Comparison of ENCODE assay signal across 8 cellular contexts in the genomic region with DNA sequence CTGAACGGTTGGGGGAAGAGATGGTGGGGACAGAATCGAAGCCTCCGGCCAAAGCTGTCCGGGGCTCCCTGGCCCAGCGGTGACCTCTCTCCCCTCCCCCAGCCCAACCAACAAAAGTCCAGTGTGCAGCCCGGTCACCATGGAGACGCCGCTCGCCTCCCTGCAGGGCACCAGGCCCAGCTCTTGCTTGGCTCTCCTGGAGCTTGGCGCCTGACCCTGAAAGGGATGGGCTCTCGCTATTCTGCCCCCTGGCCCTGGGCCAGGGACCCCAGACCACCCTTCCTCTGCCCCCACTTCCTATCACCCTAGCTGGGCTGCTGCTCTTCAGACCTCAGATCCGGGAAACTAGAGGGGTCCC. TPM values are rescaled to one million over a fixed set of nuclear protein-coding genes. Genes with fewer than 3 reads are reported as not detected.
DNase-seq lines count a peak whose midpoint lies in the region; ATAC-seq and TF ChIP-seq lines count a peak whose summit lies in the region.

No MANE protein-coding gene starts in this region.

- H3K9ac ChIP-seq in colonic mucosa (ENCODE audit: low read depth in 2 of 2, low read length in 2 of 2): peak overlapping the region in 1 of 2 donors; percentile 20
- no peak overlapping the region for H3K9ac ChIP-seq in MM.1S (ENCODE audit: low read length)

- no peak overlapping the region for H3K27ac Mint-ChIP-seq in CD4-positive, CD25-positive, alpha-beta regulatory T cell
- H3K27ac Mint-ChIP-seq in nephron progenitor cell: no peak overlapping the region

- ATAC-seq in CD4-positive, CD25-positive, alpha-beta regulatory T cell (ENCODE audit: low read depth in 2 of 2): no peak
- ATAC-seq in HG02610 (IDR thresholded peaks at IDR 0.05; ENCODE audit: unreplicated experiment): no peak

- no peak for TF ChIP-seq CTCF in colonic mucosa (IDR thresholded peaks at IDR 0.05)
- no peak for TF ChIP-seq CTCF in nephron progenitor cell (IDR thresholded peaks at IDR 0.05)
- TF ChIP-seq CTCF in MM.1S (IDR thresholded peaks at IDR 0.05; ENCODE audit: low read length): no peak

- DNase-seq in CD4-positive, CD25-positive, alpha-beta regulatory T cell: no peak
- DNase-seq in NCI-H146 (lab: John Stamatoyannopoulos, UW): peak; percentile 77
- no peak for DNase-seq in colonic mucosa
- peak; percentile 81 for DNase-seq in nephron progenitor cell
- no peak for DNase-seq in GM19238 (ENCODE audit: insufficient read length, low spot score)
- DNase-seq in MM.1S: no peak
- no peak for DNase-seq in DMS79 treated with DMSO at 0.1 percent for 48 hours (lab: John Stamatoyannopoulos, UW)

- H3K36me3 ChIP-seq in CD4-positive, CD25-positive, alpha-beta regulatory T cell (ENCODE audit: control insufficient read depth, insufficient read depth, low read length): no peaks in the 10 kb centered on the region
- H3K36me3 ChIP-seq in colonic mucosa (no peaks in the 10 kb centered on the region), MM.1S (replicated peaks; ENCODE audit: insufficient read depth, low read length) (no peaks in the 10 kb centered on the region)

- H3K4me2 ChIP-seq in MM.1S (ENCODE audit: low read depth, low read length): no peak overlapping the region

- H4K20me1 ChIP-seq in MM.1S (ENCODE audit: insufficient read depth, low read length): no peaks in the 10 kb centered on the region

- no peaks in the 10 kb centered on the region for H3K36me3 Mint-ChIP-seq in CD4-positive, CD25-positive, alpha-beta regulatory T cell
- no peaks in the 10 kb centered on the region for H3K36me3 Mint-ChIP-seq in nephron progenitor cell (ENCODE audit: low read depth)

- peaks cover 11% of the 10 kb centered on the region for H3K27me3 Mint-ChIP-seq in CD4-positive, CD25-positive, alpha-beta regulatory T cell
- peaks cover 27% of the 10 kb centered on the region for H3K27me3 Mint-ChIP-seq in nephron progenitor cell (ENCODE audit: low read depth, poor library complexity)

- no peaks in the 10 kb centered on the region for H3K9me3 Mint-ChIP-seq in CD4-positive, CD25-positive, alpha-beta regulatory T cell
- H3K9me3 Mint-ChIP-seq in nephron progenitor cell: no peaks in the 10 kb centered on the region

- no peaks in the 10 kb centered on the region for H3K9me2 ChIP-seq in MM.1S (replicated peaks; ENCODE audit: insufficient read depth, low read length)

- H3K4me3 ChIP-seq in CD4-positive, CD25-positive, alpha-beta regulatory T cell (ENCODE audit: low read depth, low read length): no peak overlapping the region
- H3K4me3 ChIP-seq in colonic mucosa (peak overlapping the region; percentile 70), MM.1S (ENCODE audit: low read length) (no peak overlapping the region)

- H3K79me2 ChIP-seq in MM.1S (ENCODE audit: low read length): no peaks in the 10 kb centered on the region; the same call in 1 of the 2 replicates

- no peaks in the 10 kb centered on the region for H3K27me3 ChIP-seq in CD4-positive, CD25-positive, alpha-beta regulatory T cell (ENCODE audit: control insufficient read depth, insufficient read depth, low read length)
- peaks cover 3% of the 10 kb centered on the region for H3K27me3 ChIP-seq in colonic mucosa
- H3K27me3 ChIP-seq in MM.1S (replicated peaks; ENCODE audit: insufficient read depth, low read length): peaks cover 28% of the 10 kb centered on the region

- H3K9me3 ChIP-seq in CD4-positive, CD25-positive, alpha-beta regulatory T cell (ENCODE audit: control insufficient read depth in 2 of 2, low read length in 2 of 2): no peaks in the 10 kb centered on the region
- H3K9me3 ChIP-seq in colonic mucosa (no peaks in the 10 kb centered on the region), MM.1S (replicated peaks; ENCODE audit: insufficient read depth, low read length) (no peaks in the 10 kb centered on the region)

- H3K27ac ChIP-seq in CD4-positive, CD25-positive, alpha-beta regulatory T cell (ENCODE audit: insufficient read depth, low read length, poor library complexity, severe bottlenecking): no peak overlapping the region
- H3K27ac ChIP-seq in colonic mucosa: no peak overlapping the region
- H3K27ac ChIP-seq in MM.1S (ENCODE audit: low read length): no peak overlapping the region

- H3K4me3 Mint-ChIP-seq in CD4-positive, CD25-positive, alpha-beta regulatory T cell: peak overlapping the region; percentile 61 to 81 (median 77)
- H3K4me3 Mint-ChIP-seq in nephron progenitor cell: peak overlapping the region; percentile 80

- H3F3A ChIP-seq in MM.1S (ENCODE audit: insufficient read depth, low read length): peaks cover 10% of the 10 kb centered on the region; the same call in 1 of the 2 replicates

- H2AFZ ChIP-seq in MM.1S (ENCODE audit: low read length): no peak overlapping the region

- intact Hi-C loops in colonic mucosa (cut with DNase I): no loop called here

- H3K4me1 ChIP-seq in CD4-positive, CD25-positive, alpha-beta regulatory T cell (ENCODE audit: control insufficient read depth, insufficient read depth, low read length, poor library complexity, severe bottlenecking): peaks cover 38% of the 10 kb centered on the region
- peaks cover 31% of the 10 kb centered on the region for H3K4me1 ChIP-seq in colonic mucosa
- H3K4me1 ChIP-seq in MM.1S (ENCODE audit: low read length): peaks cover 11% of the 10 kb centered on the region; the same call in 1 of the 2 replicates

- H3K4me1 Mint-ChIP-seq in CD4-positive, CD25-positive, alpha-beta regulatory T cell: peaks cover 0 to 34% (median 12%) of the 10 kb centered on the region in 4 donors
- peaks cover 32% of the 10 kb centered on the region for H3K4me1 Mint-ChIP-seq in nephron progenitor cell

RNA-seq across cellular contexts. Expression of a gene that starts 1.3 kb away (rescaled TPM):
- total RNA-seq in CD4-positive, CD25-positive, alpha-beta regulatory T cell: 4.6 TPM
- 10 to 100 TPM; 14.3 to 24.1 (median 17.7) TPM for polyA plus RNA-seq in CD4-positive, CD25-positive, alpha-beta regulatory T cell
- 10 to 100 TPM; 23.3 to 50.0 TPM for total RNA-seq in colonic mucosa

RNA-seq across cellular contexts. Expression of a gene that starts 4.7 kb away (rescaled TPM):
- total RNA-seq in CD4-positive, CD25-positive, alpha-beta regulatory T cell: 13.6 TPM
- polyA plus RNA-seq in CD4-positive, CD25-positive, alpha-beta regulatory T cell: 10 to 100 TPM; 60.3 to 85.9 (median 64.4) TPM
- total RNA-seq in colonic mucosa: 10 to 100 TPM; 42.1 to 83.1 TPM

RNA-seq across cellular contexts. Expression of a gene that starts 10.0 kb away (rescaled TPM):
- 2.5 TPM for total RNA-seq in CD4-positive, CD25-positive, alpha-beta regulatory T cell
- under 1 TPM; 0.37 to 0.70 (median 0.43) TPM for polyA plus RNA-seq in CD4-positive, CD25-positive, alpha-beta regulatory T cell
- 1 to 10 TPM in 1 of 2 donors, under 1 TPM in 1; 0.37 to 3.7 TPM for total RNA-seq in colonic mucosa

RNA-seq across cellular contexts. Expression of a gene that starts 10.6 kb away (rescaled TPM):
- 18.6 TPM for total RNA-seq in CD4-positive, CD25-positive, alpha-beta regulatory T cell
- 10 to 100 TPM in 1 of 4 donors, 1 to 10 TPM in 3; 8.5 to 10.5 (median 9.3) TPM for polyA plus RNA-seq in CD4-positive, CD25-positive, alpha-beta regulatory T cell
- 1 to 10 TPM; 2.0 to 2.2 TPM for total RNA-seq in colonic mucosa

RNA-seq across cellular contexts. Expression of a gene that starts 10.7 kb away (rescaled TPM):
- 15.6 TPM for total RNA-seq in CD4-positive, CD25-positive, alpha-beta regulatory T cell
- 1 to 10 TPM; 2.2 to 4.3 (median 3.2) TPM for polyA plus RNA-seq in CD4-positive, CD25-positive, alpha-beta regulatory T cell
- 10 to 100 TPM in 1 of 2 donors, 1 to 10 TPM in 1; 2.6 to 13.0 TPM for total RNA-seq in colonic mucosa

Comparison
In these comparisons a context has a peak if more than half of its experiments do, and no peak if none do; other contexts are left out.
1. DNase-seq: peak in NCI-H146 (single experiment) and nephron progenitor cell (single experiment); none in CD4-positive, CD25-positive, alpha-beta regulatory T cell (0 of 3), colonic mucosa (single experiment), GM19238 (single experiment), MM.1S (single experiment) and DMS79 treated with DMSO at 0.1 percent for 48 hours (single experiment).